ENCODE assay signal across 37 cellular contexts in the genomic region with DNA sequence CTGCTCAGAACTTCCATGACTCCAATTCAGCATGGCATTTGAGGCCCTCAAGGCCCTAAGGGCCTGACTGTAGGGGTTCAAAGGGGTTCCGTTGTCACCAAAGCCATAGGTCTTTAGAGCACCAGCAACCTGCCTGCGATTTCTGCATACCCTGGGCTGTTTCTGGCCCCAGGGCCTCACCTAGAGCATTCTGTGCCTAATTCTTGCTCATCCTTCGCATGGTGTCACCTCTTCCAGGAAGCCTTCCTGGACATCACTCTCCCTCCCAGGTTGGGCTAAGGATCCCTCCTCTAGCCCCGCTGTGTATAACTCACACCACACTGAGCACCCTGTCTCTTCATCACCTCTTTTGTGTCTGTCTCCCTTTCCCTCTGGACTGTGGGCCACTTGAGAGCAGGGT.
"Had no signal": no experiment of that assay in that cellular context is flagged by ENCODE, and none has a peak within 500 bp of the region (broad histone marks: within the 10 kb centered on the region; RNA-seq: fewer than 3 reads in every experiment).

No MANE protein-coding gene starts in this region.

- H3K27ac Mint-ChIP-seq: activated B cell treated with CpG ODN at 0.5 μM for 24 hours; activated CD4-positive, alpha-beta memory T cell treated with anti-CD3 and anti-CD28 coated beads for 36 hours; activated CD4-positive, alpha-beta T cell treated with anti-CD3 and anti-CD28 coated beads for 36 hours; activated CD4-positive, alpha-beta T cell treated with anti-CD3 and anti-CD28 coated beads, Interleukin-2, amount 10 ng/mL, durations not matched to agents 24 days and 14 days; activated CD8-positive, alpha-beta memory T cell treated with anti-CD3 and anti-CD28 coated beads, Interleukin-2, amount 10 ng/mL, durations not matched to agents 7 days and 5 days; activated CD8-positive, alpha-beta T cell treated with anti-CD3 and anti-CD28 coated beads, Interleukin-2, amount 10 ng/mL, durations not matched to agents 7 days and 5 days; activated naive CD4-positive, alpha-beta T cell treated with anti-CD3 and anti-CD28 coated beads for 36 hours; activated naive CD4-positive, alpha-beta T cell treated with anti-CD3 and anti-CD28 coated beads, Interleukin-2, amount 50 U/mL, for 24 hours; activated naive CD8-positive, alpha-beta T cell treated with anti-CD3 and anti-CD28 coated beads for 36 hours; activated naive CD8-positive, alpha-beta T cell treated with anti-CD3 and anti-CD28 coated beads, Interleukin-2, amount 50 U/mL, for 24 hours; activated T-helper 1 cell treated with anti-CD3 and anti-CD28 coated beads, Interleukin-12 subunit alpha, Interleukin-12 subunit beta, Interleukin-2, Interleukin-4 antibody, amounts not matched to agents 30 ng/mL and 10 ng/mL and 1 ng/mL, durations not matched to agents 14 hours and 24 hours and 36 hours; activated T-helper 2 cell treated with anti-CD3 and anti-CD28 coated beads, Interferon-gamma antibody, Interleukin-2, Interleukin-4, amounts not matched to agents 10 μg/mL and 5 μg/mL and 100 μg/mL, durations not matched to agents 14 hours and 24 hours and 36 hours; dendritic cell treated with granulocyte-macrophage colony-stimulating factor and Interleukin-4, amounts not matched to agents 40 ng/mL and 50 ng/mL, for 4 days; endodermal cell; T-cell; T-helper 1 cell treated with Interleukin-12 subunit alpha and Interleukin-12 subunit beta and Interleukin-4 antibody, amounts not matched to agents 30 μg/mL and 1 μg/mL, for 36 hours; T-helper 2 cell treated with Interferon-gamma antibody and Interleukin-4, amounts not matched to agents 5 μg/mL and 100 μg/mL, for 36 hours had no signal

- H3K36me3 Mint-ChIP-seq: activated CD4-positive, alpha-beta memory T cell treated with anti-CD3 and anti-CD28 coated beads for 36 hours; activated CD8-positive, alpha-beta memory T cell treated with anti-CD3 and anti-CD28 coated beads, Interleukin-2, amount 10 ng/mL, durations not matched to agents 7 days and 5 days; activated naive CD4-positive, alpha-beta T cell treated with anti-CD3 and anti-CD28 coated beads, Interleukin-2, amount 50 U/mL, for 24 hours; activated naive CD8-positive, alpha-beta T cell treated with anti-CD3 and anti-CD28 coated beads for 36 hours; T-cell had no signal

- H3K9me3 ChIP-seq: adrenal gland, body of pancreas, colonic mucosa had no signal

- ATAC-seq: activated CD4-positive, alpha-beta T cell treated with anti-CD3 and anti-CD28 coated beads for 36 hours; activated CD8-positive, alpha-beta memory T cell treated with anti-CD3 and anti-CD28 coated beads, Interleukin-2, amount 10 ng/mL, durations not matched to agents 7 days and 5 days; activated CD8-positive, alpha-beta T cell treated with anti-CD3 and anti-CD28 coated beads, Interleukin-2, amount 10 ng/mL, durations not matched to agents 7 days and 5 days; activated naive CD8-positive, alpha-beta T cell treated with anti-CD3 and anti-CD28 coated beads, Interleukin-2, amount 50 U/mL, for 24 hours; body of pancreas; esophagus mucosa; T-cell had no signal

- H3K9me3 Mint-ChIP-seq: activated B cell treated with CpG ODN at 0.5 μM for 24 hours; activated CD4-positive, alpha-beta memory T cell treated with anti-CD3 and anti-CD28 coated beads for 36 hours; activated CD4-positive, alpha-beta T cell treated with anti-CD3 and anti-CD28 coated beads, Interleukin-2, amount 10 ng/mL, durations not matched to agents 24 days and 14 days; activated naive CD4-positive, alpha-beta T cell treated with anti-CD3 and anti-CD28 coated beads for 36 hours; activated naive CD4-positive, alpha-beta T cell treated with anti-CD3 and anti-CD28 coated beads, Interleukin-2, amount 50 U/mL, for 24 hours; activated naive CD8-positive, alpha-beta T cell treated with anti-CD3 and anti-CD28 coated beads for 36 hours; activated naive CD8-positive, alpha-beta T cell treated with anti-CD3 and anti-CD28 coated beads, Interleukin-2, amount 50 U/mL, for 24 hours; activated T-helper 1 cell treated with anti-CD3 and anti-CD28 coated beads, Interleukin-12 subunit alpha, Interleukin-12 subunit beta, Interleukin-2, Interleukin-4 antibody, amounts not matched to agents 30 ng/mL and 10 ng/mL and 1 ng/mL, durations not matched to agents 14 hours and 24 hours and 36 hours; activated T-helper 2 cell treated with anti-CD3 and anti-CD28 coated beads, Interferon-gamma antibody, Interleukin-2, Interleukin-4, amounts not matched to agents 10 μg/mL and 5 μg/mL and 100 μg/mL, durations not matched to agents 14 hours and 24 hours and 36 hours; dendritic cell treated with granulocyte-macrophage colony-stimulating factor and Interleukin-4, amounts not matched to agents 40 ng/mL and 50 ng/mL, for 4 days; endodermal cell; T-cell; T-helper 1 cell treated with Interleukin-12 subunit alpha and Interleukin-12 subunit beta and Interleukin-4 antibody, amounts not matched to agents 30 μg/mL and 1 μg/mL, for 36 hours; T-helper 2 cell treated with Interferon-gamma antibody and Interleukin-4, amounts not matched to agents 5 μg/mL and 100 μg/mL, for 36 hours had no signal

- H3K4me3 Mint-ChIP-seq: activated B cell treated with CpG ODN at 0.5 μM for 24 hours; activated CD4-positive, alpha-beta memory T cell treated with anti-CD3 and anti-CD28 coated beads for 36 hours; activated CD4-positive, alpha-beta T cell treated with anti-CD3 and anti-CD28 coated beads for 36 hours; activated CD4-positive, alpha-beta T cell treated with anti-CD3 and anti-CD28 coated beads, Interleukin-2, amount 10 ng/mL, durations not matched to agents 24 days and 14 days; activated CD8-positive, alpha-beta memory T cell treated with anti-CD3 and anti-CD28 coated beads, Interleukin-2, amount 10 ng/mL, durations not matched to agents 7 days and 5 days; activated CD8-positive, alpha-beta T cell treated with anti-CD3 and anti-CD28 coated beads, Interleukin-2, amount 10 ng/mL, durations not matched to agents 7 days and 5 days; activated naive CD4-positive, alpha-beta T cell treated with anti-CD3 and anti-CD28 coated beads for 36 hours; activated naive CD4-positive, alpha-beta T cell treated with anti-CD3 and anti-CD28 coated beads, Interleukin-2, amount 50 U/mL, for 24 hours; activated naive CD8-positive, alpha-beta T cell treated with anti-CD3 and anti-CD28 coated beads for 36 hours; activated naive CD8-positive, alpha-beta T cell treated with anti-CD3 and anti-CD28 coated beads, Interleukin-2, amount 50 U/mL, for 24 hours; activated T-helper 1 cell treated with anti-CD3 and anti-CD28 coated beads, Interleukin-12 subunit alpha, Interleukin-12 subunit beta, Interleukin-2, Interleukin-4 antibody, amounts not matched to agents 30 ng/mL and 10 ng/mL and 1 ng/mL, durations not matched to agents 14 hours and 24 hours and 36 hours; dendritic cell treated with granulocyte-macrophage colony-stimulating factor and Interleukin-4, amounts not matched to agents 40 ng/mL and 50 ng/mL, for 4 days; endodermal cell; T-cell; T-helper 1 cell treated with Interleukin-12 subunit alpha and Interleukin-12 subunit beta and Interleukin-4 antibody, amounts not matched to agents 30 μg/mL and 1 μg/mL, for 36 hours; T-helper 2 cell treated with Interferon-gamma antibody and Interleukin-4, amounts not matched to agents 5 μg/mL and 100 μg/mL, for 36 hours had no signal

- H3K4me1 Mint-ChIP-seq: activated B cell treated with CpG ODN at 0.5 μM for 24 hours; activated CD4-positive, alpha-beta T cell treated with anti-CD3 and anti-CD28 coated beads for 36 hours; activated CD4-positive, alpha-beta T cell treated with anti-CD3 and anti-CD28 coated beads, Interleukin-2, amount 10 ng/mL, durations not matched to agents 24 days and 14 days; activated CD8-positive, alpha-beta memory T cell treated with anti-CD3 and anti-CD28 coated beads, Interleukin-2, amount 10 ng/mL, durations not matched to agents 7 days and 5 days; activated naive CD4-positive, alpha-beta T cell treated with anti-CD3 and anti-CD28 coated beads, Interleukin-2, amount 50 U/mL, for 24 hours; activated naive CD8-positive, alpha-beta T cell treated with anti-CD3 and anti-CD28 coated beads for 36 hours; activated naive CD8-positive, alpha-beta T cell treated with anti-CD3 and anti-CD28 coated beads, Interleukin-2, amount 50 U/mL, for 24 hours; T-cell had no signal

- FAIRE-seq: frontal cortex had no signal

- H3K27me3 Mint-ChIP-seq: activated B cell treated with CpG ODN at 0.5 μM for 24 hours; activated CD4-positive, alpha-beta T cell treated with anti-CD3 and anti-CD28 coated beads for 36 hours; activated CD8-positive, alpha-beta memory T cell treated with anti-CD3 and anti-CD28 coated beads, Interleukin-2, amount 10 ng/mL, durations not matched to agents 7 days and 5 days; activated naive CD8-positive, alpha-beta T cell treated with anti-CD3 and anti-CD28 coated beads for 36 hours; dendritic cell treated with granulocyte-macrophage colony-stimulating factor and Interleukin-4, amounts not matched to agents 40 ng/mL and 50 ng/mL, for 4 days had no signal

- DNase-seq: activated B cell treated with CpG ODN at 0.5 μM for 24 hours; activated CD4-positive, alpha-beta memory T cell treated with anti-CD3 and anti-CD28 coated beads for 36 hours; activated CD4-positive, alpha-beta T cell treated with anti-CD3 and anti-CD28 coated beads for 36 hours; activated CD4-positive, alpha-beta T cell treated with anti-CD3 and anti-CD28 coated beads, Interleukin-2, amount 10 ng/mL, durations not matched to agents 24 days and 14 days; activated CD4-positive, CD25-positive, alpha-beta regulatory T cell treated with anti-CD3 and anti-CD28 coated beads, Interleukin-2, amount 50 U/mL, for 72 hours; activated CD8-positive, alpha-beta memory T cell treated with anti-CD3 and anti-CD28 coated beads, Interleukin-2, amount 10 ng/mL, durations not matched to agents 7 days and 5 days; activated CD8-positive, alpha-beta memory T cell treated with anti-CD3 and anti-CD28 coated beads, Interleukin-2, amount 50 U/mL, for 4 hours; activated CD8-positive, alpha-beta T cell treated with anti-CD3 and anti-CD28 coated beads, Interleukin-2, amount 10 ng/mL, durations not matched to agents 7 days and 5 days; activated effector memory CD4-positive, alpha-beta T cell treated with anti-CD3 and anti-CD28 coated beads, Interleukin-2, amount 50 U/mL, for 16 hours; activated naive CD4-positive, alpha-beta T cell treated with anti-CD3 and anti-CD28 coated beads for 36 hours; activated naive CD8-positive, alpha-beta T cell treated with anti-CD3 and anti-CD28 coated beads for 36 hours; activated naive CD8-positive, alpha-beta T cell treated with anti-CD3 and anti-CD28 coated beads, Interleukin-2, amount 50 U/mL, for 24 hours; activated T-cell treated with anti-CD3 and anti-CD28 coated beads, Interleukin-2, amount 50 U/mL, for 1 hour; activated T-cell treated with anti-CD3 and anti-CD28 coated beads, Interleukin-2, amount 50 U/mL, for 48 hours; adrenal gland; amygdala; aorta; body of pancreas; central memory CD4-positive, alpha-beta T cell; cerebellar nuclear complex; colonic mucosa; dorsolateral prefrontal cortex; effector memory CD4-positive, alpha-beta T cell; endodermal cell; foreskin fibroblast; head of caudate nucleus; T-cell; T1000; WERI-Rb-1 had no signal
